In genomic region chr12:103401421-103401820, GRCh38 we compare ENCODE assay signal across 15 cellular contexts.
DNase-seq lines count a peak whose midpoint lies in the region; ATAC-seq, FAIRE-seq and TF ChIP-seq lines count a peak whose summit lies in the region.
"Had no signal": no experiment of that assay in that cellular context is flagged by ENCODE, and none has a peak within 500 bp of the region (broad histone marks: within the 10 kb centered on the region; RNA-seq: fewer than 3 reads in every experiment).

No MANE protein-coding gene starts in this region.

- intact Hi-C loops in HepG2 (cut with micrococcal nuclease; ENCODE audit: unreplicated experiment): no loop called here
- intact Hi-C loops in heart left ventricle (cut with DNase I): no loop called here

- no peaks in the 10 kb centered on the region for H3K27me3 ChIP-seq in HepG2 (ENCODE audit: control insufficient read depth in 1 of 2, insufficient read depth in 2 of 2, low read length in 2 of 2)
- H3K27me3 ChIP-seq in heart left ventricle: no peaks in the 10 kb centered on the region
- H3K27me3 ChIP-seq: neutrophil had no signal

- ATAC-seq in HepG2 (peak; percentile 90), heart left ventricle (no peak), GM18909 (IDR thresholded peaks at IDR 0.05; ENCODE audit: poor library complexity, unreplicated experiment) (no peak)
- ATAC-seq: stimulated activated memory B cell treated with anti-CD40 and anti-IgM and Interleukin-4, amounts not matched to agents 10 μg/mL and 1 μg/mL and 100 μg/mL, for 72 hours had no signal

- no peak overlapping the region for H2AFZ ChIP-seq in HepG2 (ENCODE audit: low read length)

- peak; percentile 34 for DNase-seq in NCI-H510A treated with DMSO at 0.1 percent for 48 hours (lab: John Stamatoyannopoulos, UW)
- DNase-seq in NCI-H510A (lab: John Stamatoyannopoulos, UW): no peak
- peak; percentile 12 for DNase-seq in SK-MEL-5 (ENCODE audit: low read depth, low spot score)
- DNase-seq in HepG2 (ENCODE audit: low spot score): peak; percentile 35
- no peak for DNase-seq in heart left ventricle
- no peak for DNase-seq in AG20443 (ENCODE audit: low spot score)
- DNase-seq: activated CD4-positive, alpha-beta T cell treated with anti-CD3 and anti-CD28 coated beads, Interleukin-2, amount 50 U/mL, for 4 hours; activated gamma-delta T cell treated with Interleukin-2 at 50 U/mL for 16 hours; central memory CD4-positive, alpha-beta T cell; NCI-H1694 had no signal

- H3K4me3 ChIP-seq in HepG2 (replicated peaks in 1 of 3; ENCODE audit: insufficient read depth in 1 of 3, low read depth in 2 of 3, low read length in 3 of 3) (no peak overlapping the region), heart left ventricle (no peak overlapping the region)

- WGBS in HepG2 (ENCODE audit: low lambda C conversion rate): 45% methylated on average over 3 of the region's 3 CpGs
- 65 to 75% (median 72%) methylated on average over 3 of the region's 3 CpGs for WGBS in heart left ventricle, 4 donors

- H3K4me2 ChIP-seq in HepG2 (ENCODE audit: low read depth, low read length): no peak overlapping the region

- POLR2A ChIA-PET in HepG2 (lab: Yijun Ruan, JAX): no interaction called here

- H4K20me1 ChIP-seq in HepG2 (ENCODE audit: insufficient read depth, low read length): no peaks in the 10 kb centered on the region

- H3K9me3 ChIP-seq in HepG2 (ENCODE audit: low read length) (no peaks in the 10 kb centered on the region), heart left ventricle (no peaks in the 10 kb centered on the region)
- H3K9me3 ChIP-seq: neutrophil had no signal

- TF ChIP-seq RAD21 in Ishikawa (IDR thresholded peaks at IDR 0.05; ENCODE audit: low read depth) (peak; percentile 39), HepG2 (CRISPR knock-in tag; IDR thresholded peaks at IDR 0.05) (no peak)

- H3K36me3 ChIP-seq in HepG2 (replicated peaks in 1 of 2; ENCODE audit: control insufficient read depth in 1 of 2, insufficient read depth in 2 of 2, low read length in 2 of 2) (no peaks in the 10 kb centered on the region), heart left ventricle (no peaks in the 10 kb centered on the region)
- H3K36me3 ChIP-seq: neutrophil had no signal

- no TSS peak for BruUV-seq in HepG2 (replicated peaks; lab: Mats Ljungman, UMichigan)

- in situ Hi-C loops in SK-MEL-5 (cut with HindIII; ENCODE audit: low pct_unique_long_range_greater_than_20kb, low sequenced_read_pairs) (no loop called here), HepG2 (cut with HindIII; ENCODE audit: extremely low pct_ligation_motif_present, low pct_unique_long_range_greater_than_20kb) (no loop called here)

- H3K9ac ChIP-seq in HepG2 (ENCODE audit: insufficient read depth, low read depth, low read length): no peak overlapping the region

- CTCF ChIA-PET in HepG2 (lab: Yijun Ruan, JAX; ENCODE audit: low intra/inter-chr PET ratio, low total read pairs): no interaction called here

- H3K27ac ChIP-seq in HepG2 (ENCODE audit: extremely low read length, insufficient read depth, low read length): no peak overlapping the region
- no peak overlapping the region for H3K27ac ChIP-seq in heart left ventricle
- H3K27ac ChIP-seq: neutrophil had no signal

- FAIRE-seq in HepG2 (lab: Jason Lieb, UNC): peak; percentile 70
- FAIRE-seq: GM19239 had no signal

- TF ChIP-seq CTCF in HepG2 (CRISPR knock-in tag; IDR thresholded peaks at IDR 0.05): peak; percentile 62
- no peak for TF ChIP-seq CTCF in heart left ventricle (IDR thresholded peaks at IDR 0.05)

- H3K4me1 ChIP-seq in HepG2 (ENCODE audit: insufficient read depth, low read length) (peaks cover 8% of the 10 kb centered on the region; the same call in 1 of the 2 replicates), heart left ventricle (no peaks in the 10 kb centered on the region)

- H3K79me2 ChIP-seq in HepG2 (ENCODE audit: insufficient read depth, low read length): no peaks in the 10 kb centered on the region

- no peak for TF ChIP-seq EP300 in Ishikawa (IDR thresholded peaks at IDR 0.05; ENCODE audit: borderline replicate concordance)
- no peak for TF ChIP-seq EP300 in HepG2 (IDR thresholded peaks at IDR 0.05; ENCODE audit: low read depth in 2 of 2, low read length in 2 of 2)
- TF ChIP-seq EP300 in HepG2 (CRISPR knock-in tag; IDR thresholded peaks at IDR 0.05; ENCODE audit: borderline replicate concordance): no peak

- TF ChIP-seq POLR2A in HepG2 (IDR thresholded peaks at IDR 0.05; ENCODE audit: insufficient read depth in 1 of 2, low read depth in 2 of 2, low read length in 2 of 2) (no peak), heart left ventricle (IDR thresholded peaks at IDR 0.05) (no peak)

TF ChIP-seq in Ishikawa, 13 proteins besides CTCF, POLR2A, EP300 and RAD21:
- TF ChIP-seq YY1 (IDR thresholded peaks at IDR 0.05; ENCODE audit: low read depth) (no peak), ZBTB7A (IDR thresholded peaks at IDR 0.05; ENCODE audit: low read depth) (no peak), FOXM1 (IDR thresholded peaks at IDR 0.05; ENCODE audit: borderline replicate concordance, low read depth) (no peak), TEAD4 (IDR thresholded peaks at IDR 0.05) (peak; percentile 66; the same call in 1 of the 2 replicates)

TF ChIP-seq in HepG2, 621 proteins besides CTCF, POLR2A, EP300 and RAD21 (continues in another document):
- TF ChIP-seq ZNF605 (CRISPR knock-in tag; IDR thresholded peaks at IDR 0.05) (no peak), HES4 (CRISPR knock-in tag; IDR thresholded peaks at IDR 0.05; ENCODE audit: borderline replicate concordance) (no peak), ARID5B (CRISPR knock-in tag; IDR thresholded peaks at IDR 0.05) (no peak), TBL1XR1 (IDR thresholded peaks at IDR 0.05; ENCODE audit: borderline replicate concordance, low read length, partially characterized antibody) (no peak), PLSCR1 (CRISPR knock-in tag; IDR thresholded peaks at IDR 0.05; ENCODE audit: borderline replicate concordance) (no peak), MAX (IDR thresholded peaks at IDR 0.05) (no peak), ZNF329 (CRISPR knock-in tag; IDR thresholded peaks at IDR 0.05; ENCODE audit: low read depth) (no peak)

Comparison
In these comparisons a context has a peak if more than half of its experiments do, and no peak if none do; other contexts are left out.
1. DNase-seq: peak in NCI-H510A treated with DMSO at 0.1 percent for 48 hours (single experiment), SK-MEL-5 (single experiment) and HepG2 (single experiment); none in NCI-H510A (single experiment), heart left ventricle (0 of 5) and AG20443 (single experiment).